Comparison of ENCODE assay signal across 26 cellular contexts in the genomic region with DNA sequence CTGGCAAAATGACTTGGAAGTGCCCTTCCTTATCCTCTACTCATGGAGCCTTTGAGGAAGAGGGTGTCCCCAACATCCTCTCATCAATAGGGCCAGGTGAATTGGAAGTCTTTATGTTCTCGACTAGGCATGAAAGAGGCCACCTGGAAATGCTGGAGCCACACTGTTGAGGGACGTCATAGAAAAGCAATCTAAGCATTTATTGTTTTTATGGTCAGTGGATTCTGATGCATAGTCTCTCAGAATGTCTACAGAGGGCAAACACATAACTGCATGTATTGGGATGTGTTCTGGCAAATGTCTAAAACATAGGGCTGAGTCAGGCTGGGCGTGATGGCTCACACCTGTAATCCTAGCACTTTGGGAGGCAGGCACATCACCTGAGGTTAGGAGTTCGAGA.
"Had no signal": no experiment of that assay in that cellular context is flagged by ENCODE, and none has a peak within 500 bp of the region (broad histone marks: within the 10 kb centered on the region; RNA-seq: fewer than 3 reads in every experiment).

No MANE protein-coding gene starts in this region.

- ATAC-seq: activated CD4-positive, alpha-beta T cell treated with anti-CD3 and anti-CD28 coated beads for 36 hours; activated naive CD4-positive, alpha-beta T cell treated with anti-CD3 and anti-CD28 coated beads, Interleukin-2, amount 50 U/mL, for 72 hours; activated T-helper 17 cell treated with anti-CD3 and anti-CD28 coated beads, Interleukin-2, amount 50 U/mL, for 72 hours; sciatic nerve; stimulated activated memory B cell treated with anti-CD40 and anti-IgM and Interleukin-4, amounts not matched to agents 10 μg/mL and 1 μg/mL and 100 μg/mL, for 72 hours had no signal

- H3K36me3 Mint-ChIP-seq: activated naive CD4-positive, alpha-beta T cell treated with anti-CD3 and anti-CD28 coated beads, Interleukin-2, amount 50 U/mL, for 72 hours; immature natural killer cell; stimulated activated memory B cell treated with anti-CD40 and anti-IgM and Interleukin-4, amounts not matched to agents 10 μg/mL and 1 μg/mL and 100 μg/mL, for 72 hours had no signal

- H3K4me1 ChIP-seq: parathyroid adenoma, stomach, tibial nerve had no signal

- H3K27ac Mint-ChIP-seq: activated B cell treated with CpG ODN at 0.5 μM for 24 hours; activated CD4-positive, alpha-beta T cell treated with anti-CD3 and anti-CD28 coated beads for 36 hours; activated naive CD4-positive, alpha-beta T cell treated with anti-CD3 and anti-CD28 coated beads, Interleukin-2, amount 50 U/mL, for 72 hours; activated T-cell treated with anti-CD3 and anti-CD28 coated beads, Interleukin-2, amount 50 U/mL, for 24 hours; activated T-helper 17 cell treated with anti-CD3 and anti-CD28 coated beads, Interleukin-2, amount 50 U/mL, for 72 hours; brain; dendritic cell treated with granulocyte-macrophage colony-stimulating factor and Interleukin-4, amounts not matched to agents 40 ng/mL and 50 ng/mL, for 4 days; immature natural killer cell; nephron; stimulated activated memory B cell treated with anti-CD40 and anti-IgM and Interleukin-4, amounts not matched to agents 10 μg/mL and 1 μg/mL and 100 μg/mL, for 72 hours had no signal

- H3K4me3 Mint-ChIP-seq: activated B cell treated with CpG ODN at 0.5 μM for 24 hours; activated CD4-positive, alpha-beta T cell treated with anti-CD3 and anti-CD28 coated beads for 36 hours; activated T-cell treated with anti-CD3 and anti-CD28 coated beads, Interleukin-2, amount 50 U/mL, for 24 hours; activated T-helper 17 cell treated with anti-CD3 and anti-CD28 coated beads, Interleukin-2, amount 50 U/mL, for 72 hours; brain; dendritic cell treated with granulocyte-macrophage colony-stimulating factor and Interleukin-4, amounts not matched to agents 40 ng/mL and 50 ng/mL, for 4 days; immature natural killer cell; nephron; stimulated activated memory B cell treated with anti-CD40 and anti-IgM and Interleukin-4, amounts not matched to agents 10 μg/mL and 1 μg/mL and 100 μg/mL, for 72 hours had no signal

- H3K9me3 ChIP-seq: stomach, suprapubic skin had no signal

- H3K27me3 Mint-ChIP-seq: activated B cell treated with CpG ODN at 0.5 μM for 24 hours; activated CD4-positive, alpha-beta T cell treated with anti-CD3 and anti-CD28 coated beads for 36 hours; stimulated activated memory B cell treated with anti-CD40 and anti-IgM and Interleukin-4, amounts not matched to agents 10 μg/mL and 1 μg/mL and 100 μg/mL, for 72 hours had no signal

- H3K27me3 ChIP-seq: hepatocyte, stomach, suprapubic skin, tibial nerve had no signal

- H3K4me3 ChIP-seq: hepatocyte, left ventricle myocardium inferior, stomach, suprapubic skin, tibial nerve had no signal

- H3K27ac ChIP-seq: hepatocyte, left ventricle myocardium inferior, parathyroid adenoma, stomach, suprapubic skin, tibial nerve had no signal

- H3K9ac ChIP-seq: parathyroid adenoma had no signal

- H3K9me3 Mint-ChIP-seq: dendritic cell treated with granulocyte-macrophage colony-stimulating factor and Interleukin-4, amounts not matched to agents 40 ng/mL and 50 ng/mL, for 4 days; immature natural killer cell had no signal

- H3K4me1 Mint-ChIP-seq: activated B cell treated with CpG ODN at 0.5 μM for 24 hours; activated CD4-positive, alpha-beta T cell treated with anti-CD3 and anti-CD28 coated beads for 36 hours; activated T-helper 17 cell treated with anti-CD3 and anti-CD28 coated beads, Interleukin-2, amount 50 U/mL, for 72 hours; immature natural killer cell; nephron; stimulated activated memory B cell treated with anti-CD40 and anti-IgM and Interleukin-4, amounts not matched to agents 10 μg/mL and 1 μg/mL and 100 μg/mL, for 72 hours had no signal

- H3K36me3 ChIP-seq: left ventricle myocardium inferior, stomach, suprapubic skin, tibial nerve had no signal

- DNase-seq: activated B cell treated with CpG ODN at 0.5 μM for 24 hours; activated CD4-positive, alpha-beta T cell treated with anti-CD3 and anti-CD28 coated beads for 36 hours; activated CD4-positive, alpha-beta T cell treated with anti-CD3 and anti-CD28 coated beads, Interleukin-2, amount 50 U/mL, for 4 hours; activated CD8-positive, alpha-beta memory T cell treated with anti-CD3 and anti-CD28 coated beads for 24 hours; activated CD8-positive, alpha-beta memory T cell treated with anti-CD3 and anti-CD28 coated beads, Interleukin-2, amount 50 U/mL, for 4 hours; activated T-cell treated with anti-CD3 and anti-CD28 coated beads, Interleukin-2, amount 50 U/mL, for 24 hours; aorta; effector CD4-positive, alpha-beta T cell; glutamatergic neuron; immature natural killer cell; left ventricle myocardium inferior; small intestine; stimulated activated CD4-positive, alpha-beta T cell treated with anti-CD3 and anti-CD28 coated beads, Interleukin-15, amount 100 ng/mL, for 24 hours; stomach; T1000 had no signal
